12 cellular contexts compared by ENCODE assay signal in the genomic region with DNA sequence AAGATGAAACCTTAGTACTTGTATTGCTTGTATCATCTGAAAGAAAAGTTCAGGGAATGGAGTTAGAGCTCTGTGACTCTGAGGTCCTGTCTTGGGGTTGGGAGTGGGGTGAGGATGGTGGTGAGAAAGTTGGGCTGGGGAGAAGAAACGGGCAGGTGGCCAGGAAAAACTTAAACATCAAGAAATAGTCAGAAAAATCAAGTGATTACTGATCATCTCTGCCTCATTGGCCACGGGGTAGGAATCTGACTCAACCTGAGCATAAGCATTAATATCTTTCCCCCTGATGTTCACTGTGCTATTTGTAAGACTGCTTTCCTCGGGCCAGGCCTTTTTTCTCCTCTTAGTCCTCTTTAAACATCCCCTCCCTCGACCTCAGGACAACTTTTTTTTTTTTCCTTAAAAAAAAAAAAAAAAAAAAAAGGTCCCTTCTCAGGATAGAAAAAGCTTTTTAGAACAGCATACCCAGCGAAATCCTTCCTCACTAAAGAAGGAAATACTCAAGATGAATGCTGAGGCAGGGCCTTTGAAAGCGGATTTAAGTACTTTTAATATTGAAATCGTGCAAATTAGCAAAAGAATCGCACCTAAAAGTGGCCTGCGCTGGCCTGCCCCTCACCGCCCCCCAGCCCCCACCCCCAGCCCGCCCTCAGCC. TPM values are rescaled to one million over a fixed set of nuclear protein-coding genes. Genes with fewer than 3 reads are reported as not detected.
A peak's percentile ranks its signal among the peaks of the same experiment; 100 is the strongest.
DNase-seq lines count a peak whose midpoint lies in the region; ATAC-seq, FAIRE-seq and TF ChIP-seq lines count a peak whose summit lies in the region.
"Had no signal": no experiment of that assay in that cellular context is flagged by ENCODE, and none has a peak within 500 bp of the region (broad histone marks: within the 10 kb centered on the region; RNA-seq: fewer than 3 reads in every experiment).

No MANE protein-coding gene starts in this region.

- peak overlapping the region; percentile 95 for H3K27ac ChIP-seq in WERI-Rb-1
- peak overlapping the region; percentile 40 to 98 (median 86) for H3K27ac ChIP-seq in pancreas
- H3K27ac ChIP-seq: C4-2B, VCaP had no signal

- ATAC-seq in pancreas (no peak), HG03135 (IDR thresholded peaks at IDR 0.05; ENCODE audit: unreplicated experiment) (no peak), HG03571 (IDR thresholded peaks at IDR 0.05; ENCODE audit: unreplicated experiment) (no peak)
- ATAC-seq: mucosa of descending colon had no signal

- H3K9me3 ChIP-seq in WERI-Rb-1 (ENCODE audit: severe bottlenecking) (no peaks in the 10 kb centered on the region), pancreas (no peaks in the 10 kb centered on the region)
- H3K9me3 ChIP-seq: mucosa of descending colon had no signal

- no peak for FAIRE-seq in pancreas (lab: Jason Lieb, UNC)

- intact Hi-C loops in pancreas (cut with DNase I), result no loop called here

- peaks cover 88% of the 10 kb centered on the region for H3K36me3 ChIP-seq in WERI-Rb-1
- H3K36me3 ChIP-seq in pancreas, result no peaks in the 10 kb centered on the region

- DNase-seq in G401 (ENCODE audit: low spot score), result peak; percentile 10
- DNase-seq in WERI-Rb-1, result no peak
- peak; percentile 66 for DNase-seq in fibroblast of villous mesenchyme (ENCODE audit: low read depth)
- DNase-seq in pancreas, result no peak
- DNase-seq in SW 1271 (lab: John Stamatoyannopoulos, UW), result no peak
- no peak for DNase-seq in CD1c-positive myeloid dendritic cell (ENCODE audit: extremely low spot score)
- DNase-seq: mucosa of descending colon; NK-92 treated with Interleukin-12 subunit alpha and Interleukin-12 subunit beta, amount 100 ng/mL, for 24 hours had no signal

- TF ChIP-seq CTCF in WERI-Rb-1 (IDR thresholded peaks at IDR 0.05; ENCODE audit: low read depth, low read length) (no peak), fibroblast of villous mesenchyme (IDR thresholded peaks at IDR 0.05; ENCODE audit: insufficient read depth, low read depth, low read length) (no peak), pancreas (IDR thresholded peaks at IDR 0.05) (no peak)

- no peaks in the 10 kb centered on the region for H3K27me3 ChIP-seq in WERI-Rb-1 (ENCODE audit: insufficient read depth, low read depth, severe bottlenecking)
- no peaks in the 10 kb centered on the region for H3K27me3 ChIP-seq in pancreas

- H3K4me3 ChIP-seq in WERI-Rb-1 (ENCODE audit: low read depth, low read length), result peak overlapping the region; percentile 69
- H3K4me3 ChIP-seq in fibroblast of villous mesenchyme (ENCODE audit: low read depth, low read length), result peak overlapping the region; percentile 95
- peak overlapping the region in 2 of 4 donors; percentile 68 to 71 for H3K4me3 ChIP-seq in pancreas
- H3K4me3 ChIP-seq: mucosa of descending colon had no signal

- H3K4me1 ChIP-seq in pancreas, result peaks cover 0 to 4% (median 0%) of the 10 kb centered on the region in 3 donors

- 50 to 55% methylated on average over 10 to 11 of the region's 11 CpGs for WGBS in pancreas, 2 donors

- in situ Hi-C loops in G401 (cut with HindIII; ENCODE audit: low sequenced_read_pairs), result no loop called here

RNA-seq across cellular contexts. Expression of gene MEIS2, which starts 5.7 kb away (rescaled TPM):
- total RNA-seq in G401 (2014; rRNA removed; shearing (Covaris generic)), result 80.4 and 103 TPM in 2 replicates
- total RNA-seq in fibroblast of villous mesenchyme (40.9 and 73.0 TPM in 2 replicates), pancreas (10 to 100 TPM in 5 of 6 donors, 1 to 10 TPM in 1; 9.1 to 24.1 (median 14.8) TPM)
- polyA plus RNA-seq in pancreas, result 10 to 100 TPM; 10.7 to 30.5 TPM

Comparison
In these comparisons a context has a peak if more than half of its experiments do, and no peak if none do; other contexts are left out.
1. DNase-seq: peak in G401 (single experiment) and fibroblast of villous mesenchyme (single experiment); none in WERI-Rb-1 (single experiment), pancreas (0 of 6), SW 1271 (0 of 2) and CD1c-positive myeloid dendritic cell (single experiment).